24 cellular contexts compared by ENCODE assay signal in genomic region chr10:132205650-132206376, GRCh38.
"Had no signal": no experiment of that assay in that cellular context is flagged by ENCODE, and none has a peak within 500 bp of the region (broad histone marks: within the 10 kb centered on the region; RNA-seq: fewer than 3 reads in every experiment).

No MANE protein-coding gene starts in this region.

- DNase-seq: activated CD4-positive, alpha-beta T cell treated with anti-CD3 and anti-CD28 coated beads for 4 hours; activated CD4-positive, alpha-beta T cell treated with anti-CD3 and anti-CD28 coated beads, Interleukin-2, amount 50 U/mL, for 4 hours; activated naive CD4-positive, alpha-beta T cell; activated T-cell treated with anti-CD3 and anti-CD28 coated beads for 4 hours; activated T-cell treated with anti-CD3 and anti-CD28 coated beads, Interleukin-2, amount 50 U/mL, for 72 hours; dermis blood vessel endothelial cell; effector CD8-positive, alpha-beta T cell; gastrocnemius medialis; mesendoderm; natural killer cell; sigmoid colon; small intestine; stimulated activated CD4-positive, alpha-beta T cell treated with anti-CD3 and anti-CD28 coated beads, Interleukin-2, amount 100 ng/mL, for 24 hours; stimulated activated naive B cell treated with anti-CD40 and anti-IgM and Interleukin-4, amounts not matched to agents 10 μg/mL and 1 μg/mL and 100 μg/mL, for 72 hours; stomach; T-cell; thyroid gland had no signal

- H3K36me3 ChIP-seq: breast epithelium, gastrocnemius medialis, neural progenitor cell, sigmoid colon, thyroid gland had no signal

- H3K9me3 ChIP-seq: breast epithelium, gastrocnemius medialis, sigmoid colon, stomach, thyroid gland, upper lobe of left lung had no signal

- ATAC-seq: activated naive CD4-positive, alpha-beta T cell treated with anti-CD3 and anti-CD28 coated beads, Interleukin-2, amount 50 U/mL, for 72 hours; activated T-cell treated with anti-CD3 and anti-CD28 coated beads, Interleukin-2, amount 50 U/mL, for 72 hours; gastrocnemius medialis; natural killer cell; stimulated activated naive B cell treated with anti-CD40 and anti-IgM and Interleukin-4, amounts not matched to agents 10 μg/mL and 1 μg/mL and 100 μg/mL, for 72 hours; T-cell had no signal

- H3K27ac ChIP-seq: breast epithelium, epithelial cell of prostate, gastrocnemius medialis, neural progenitor cell, sigmoid colon, stomach, thyroid gland, upper lobe of left lung, VCaP had no signal

- H3K4me3 ChIP-seq: breast epithelium, gastrocnemius medialis, lung, neural progenitor cell, sigmoid colon, stomach, thyroid gland, upper lobe of left lung had no signal

- H3K27me3 ChIP-seq: breast epithelium, gastrocnemius medialis, neural progenitor cell, sigmoid colon, stomach, thyroid gland, upper lobe of left lung had no signal

- H3K4me1 ChIP-seq: breast epithelium, gastrocnemius medialis, neural progenitor cell, sigmoid colon, stomach, thyroid gland, upper lobe of left lung had no signal
